19 cellular contexts compared by ENCODE assay signal in the genomic region with DNA sequence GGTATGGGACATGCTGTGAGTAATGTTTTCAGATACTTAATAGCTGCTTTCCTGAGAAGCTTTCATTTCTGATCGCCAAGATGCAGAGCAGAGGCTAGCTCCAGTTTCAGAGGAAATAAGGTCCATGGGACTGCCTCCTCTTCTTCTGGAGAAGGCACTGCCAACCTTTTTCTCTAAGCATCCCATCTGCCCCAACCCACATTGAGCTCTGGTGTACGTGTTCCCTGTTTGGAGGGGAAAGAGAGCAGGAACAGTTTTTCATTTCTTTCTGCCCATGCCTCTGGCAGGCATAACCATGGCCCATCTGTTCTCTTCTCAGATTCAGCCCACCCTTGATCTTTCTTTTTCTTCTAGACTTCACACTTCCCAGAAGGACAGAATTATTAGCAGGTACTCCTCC.
"Had no signal": no experiment of that assay in that cellular context is flagged by ENCODE, and none has a peak within 500 bp of the region (broad histone marks: within the 10 kb centered on the region; RNA-seq: fewer than 3 reads in every experiment).

No MANE protein-coding gene starts in this region.

- DNase-seq: colonic mucosa; effector memory CD4-positive, alpha-beta T cell; foreskin keratinocyte; heart right ventricle; immature natural killer cell; left ventricle myocardium superior; lower lobe of right lung; natural killer cell; psoas muscle; right cardiac atrium; sigmoid colon; stimulated activated CD4-positive, alpha-beta T cell treated with anti-CD3 and anti-CD28 coated beads, Interleukin-2, amount 100 ng/mL, for 24 hours; stimulated activated CD4-positive, alpha-beta T cell treated with anti-CD3 and anti-CD28 coated beads, Interleukin-4, amount 100 ng/mL, for 24 hours; stimulated activated naive CD4-positive, alpha-beta T cell treated with Interleukin-2 at 50 U/mL for 16 hours; stomach; thyroid gland; trophoblast cell had no signal

- ATAC-seq: foreskin keratinocyte; gastroesophageal sphincter; heart right ventricle; left ventricle myocardium superior; lower lobe of right lung; natural killer cell; psoas muscle; right cardiac atrium; stimulated activated effector memory CD8-positive, alpha-beta T cell treated with anti-CD3 and anti-CD28 coated beads, Interleukin-12 subunit alpha, Interleukin-12 subunit beta, amount 100 ng/mL, for 72 hours had no signal
